ENCODE assay signal across 14 cellular contexts in the genomic region with DNA sequence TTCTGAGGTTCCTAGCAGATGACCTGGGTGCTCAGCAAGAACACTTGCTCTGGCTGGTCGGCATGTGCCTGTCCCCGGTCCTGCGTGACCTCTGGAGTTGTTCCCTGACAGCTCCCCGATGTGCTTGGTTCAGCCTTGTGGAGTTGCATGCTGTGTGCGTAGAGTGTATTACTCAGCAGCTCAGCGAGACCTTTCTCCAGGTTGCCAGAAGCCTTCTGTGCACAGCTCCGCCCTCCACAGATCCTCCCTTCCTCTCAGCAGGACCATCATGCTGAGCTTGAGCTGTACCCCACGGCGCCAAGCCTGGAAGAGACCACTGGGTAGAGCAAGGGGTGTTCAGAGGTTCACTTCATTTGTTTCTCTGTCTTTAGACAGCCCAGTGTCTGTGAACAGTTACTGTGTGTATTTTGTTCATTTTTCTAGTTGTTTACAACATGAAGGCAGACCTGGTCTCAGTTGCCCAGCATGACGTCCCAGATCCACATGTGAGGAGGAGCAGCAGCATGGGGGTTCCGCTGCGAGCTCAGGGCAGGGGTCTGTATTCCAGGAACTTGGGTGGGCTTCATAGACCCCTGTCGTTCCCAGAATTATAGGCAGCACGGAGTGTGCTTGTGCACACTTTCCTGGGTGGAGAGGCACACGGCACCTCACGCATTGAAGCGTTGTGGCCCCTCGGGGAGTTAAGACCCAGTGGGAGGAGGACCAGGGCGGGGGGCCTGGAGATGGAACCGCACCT.
A peak's percentile ranks its signal among the peaks of the same experiment; 100 is the strongest.
DNase-seq lines count a peak whose midpoint lies in the region; ATAC-seq, FAIRE-seq and TF ChIP-seq lines count a peak whose summit lies in the region.
"Had no signal": no experiment of that assay in that cellular context is flagged by ENCODE, and none has a peak within 500 bp of the region (broad histone marks: within the 10 kb centered on the region; RNA-seq: fewer than 3 reads in every experiment).

No MANE protein-coding gene starts in this region.

- TF ChIP-seq POLR2A in H54 (IDR thresholded peaks at IDR 0.05; ENCODE audit: low read depth, low read length): no peak

- H3K4me3 Mint-ChIP-seq in glutamatergic neuron (ENCODE audit: unreplicated experiment): peak overlapping the region; percentile 30

- FAIRE-seq in H54 (lab: Jason Lieb, UNC): no peak

- peaks cover 18% of the 10 kb centered on the region for H3K36me3 Mint-ChIP-seq in glutamatergic neuron (ENCODE audit: unreplicated experiment)

- ATAC-seq in GM18511 (IDR thresholded peaks at IDR 0.05; ENCODE audit: unreplicated experiment) (no peak), HG03378 (IDR thresholded peaks at IDR 0.05; ENCODE audit: unreplicated experiment) (no peak)

- peaks cover 9% of the 10 kb centered on the region; the same call in 1 of the 2 replicates for H3K9me3 ChIP-seq in SK-N-MC (ENCODE audit: low read depth, low read length)

- no peak for TF ChIP-seq CTCF in glutamatergic neuron (IDR thresholded peaks at IDR 0.05; ENCODE audit: partially characterized antibody, unreplicated experiment)

- peaks cover 12% of the 10 kb centered on the region for H3K27me3 Mint-ChIP-seq in glutamatergic neuron (ENCODE audit: unreplicated experiment)

- peak overlapping the region; percentile 4 for H3K9ac ChIP-seq in SK-N-MC (ENCODE audit: insufficient read length)

- peak overlapping the region; percentile 22 for H3K27ac Mint-ChIP-seq in glutamatergic neuron (ENCODE audit: unreplicated experiment)

- no peaks in the 10 kb centered on the region for H3K36me3 ChIP-seq in SK-N-MC (ENCODE audit: insufficient read depth, low read length)
- H3K36me3 ChIP-seq: suprapubic skin had no signal

- peak overlapping the region; percentile 85 for H3K27ac ChIP-seq in SK-N-MC
- H3K27ac ChIP-seq: suprapubic skin had no signal

- peaks cover 25% of the 10 kb centered on the region for H3K4me1 Mint-ChIP-seq in glutamatergic neuron (ENCODE audit: low read depth, unreplicated experiment)

- peak; percentile 11 for DNase-seq in H54 (ENCODE audit: insufficient read length, low spot score)
- DNase-seq in SK-N-MC (ENCODE audit: low read depth, low spot score): peak; percentile 72
- DNase-seq in glutamatergic neuron: no peak
- DNase-seq in pons (ENCODE audit: low spot score): peak; percentile 15
- no peak for DNase-seq in stimulated activated CD8-positive, alpha-beta memory T cell treated with anti-CD3 and anti-CD28 coated beads, Interleukin-4, amount 100 ng/mL, for 48 hours
- DNase-seq in NK-92 (lab: John Stamatoyannopoulos, UW; ENCODE audit: unreplicated experiment): no peak
- DNase-seq: activated T-cell treated with anti-CD3 and anti-CD28 coated beads for 4 hours; anterior cingulate cortex; CD8-positive, alpha-beta memory T cell; hippocampal formation; NCI-H524 treated with DMSO at 0.1 percent for 48 hours had no signal

- H3K4me3 ChIP-seq in SK-N-MC: peak overlapping the region; percentile 68
- H3K4me3 ChIP-seq: suprapubic skin had no signal

- peaks cover 3% of the 10 kb centered on the region for H3K9me3 Mint-ChIP-seq in glutamatergic neuron (ENCODE audit: unreplicated experiment)

Comparison
In these comparisons a context has a peak if more than half of its experiments do, and no peak if none do; other contexts are left out.
1. DNase-seq: peak in H54 (single experiment), SK-N-MC (single experiment) and pons (single experiment); none in glutamatergic neuron (single experiment), stimulated activated CD8-positive, alpha-beta memory T cell treated with anti-CD3 and anti-CD28 coated beads, Interleukin-4, amount 100 ng/mL, for 48 hours (single experiment) and NK-92 (single experiment).